11 cellular contexts compared by ENCODE assay signal in genomic region chr2:113105047-113105446, GRCh38. TPM values are rescaled to one million over a fixed set of nuclear protein-coding genes. Genes with fewer than 3 reads are reported as not detected.
DNase-seq lines count a peak whose midpoint lies in the region; ATAC-seq and TF ChIP-seq lines count a peak whose summit lies in the region.
"Had no signal": no experiment of that assay in that cellular context is flagged by ENCODE, and none has a peak within 500 bp of the region (broad histone marks: within the 10 kb centered on the region; RNA-seq: fewer than 3 reads in every experiment).

No MANE protein-coding gene starts in this region.

- CTCF ChIA-PET in HEK293 (lab: Yijun Ruan, JAX): interaction anchor here (1.5 to 1.9 kb wide), 2 partner anchors 25 to 94 kb away, joined by 4 to 5 read pairs; no protein-coding TSS in a partner anchor

- no peaks in the 10 kb centered on the region for H3K9me3 ChIP-seq in HEK293 (ENCODE audit: control insufficient read depth, insufficient read depth, low read depth, low read length)

- H3K4me3 ChIP-seq in HEK293 (ENCODE audit: low read depth, low read length): no peak overlapping the region

- ATAC-seq in GM21515 (IDR thresholded peaks at IDR 0.05; ENCODE audit: unreplicated experiment) (no peak), GM21717 (IDR thresholded peaks at IDR 0.05; ENCODE audit: unreplicated experiment) (no peak), GM18867 (IDR thresholded peaks at IDR 0.05; ENCODE audit: unreplicated experiment) (no peak)

- H3K4me1 ChIP-seq in HEK293 (ENCODE audit: control insufficient read depth, insufficient read depth, low read length): no peaks in the 10 kb centered on the region

- no peaks in the 10 kb centered on the region for H3K27me3 Mint-ChIP-seq in activated T-cell treated with anti-CD3 and anti-CD28 coated beads, Interleukin-2, amount 50 U/mL, for 24 hours

- no peak for TF ChIP-seq CTCF in HEK293 (tag by site-specific recombination; IDR thresholded peaks at IDR 0.05)

- H3K27ac Mint-ChIP-seq in activated T-cell treated with anti-CD3 and anti-CD28 coated beads, Interleukin-2, amount 50 U/mL, for 24 hours: peak overlapping the region; percentile 95
- H3K27ac Mint-ChIP-seq: CD4-positive, alpha-beta T cell had no signal

- peaks cover 15% of the 10 kb centered on the region for H3K9me3 Mint-ChIP-seq in activated T-cell treated with anti-CD3 and anti-CD28 coated beads, Interleukin-2, amount 50 U/mL, for 24 hours

- peak overlapping the region; percentile 32 for H3K4me3 Mint-ChIP-seq in activated T-cell treated with anti-CD3 and anti-CD28 coated beads, Interleukin-2, amount 50 U/mL, for 24 hours
- H3K4me3 Mint-ChIP-seq: CD4-positive, alpha-beta T cell had no signal

- DNase-seq in A172 (ENCODE audit: low spot score): peak; percentile 67
- DNase-seq in activated T-cell treated with anti-CD3 and anti-CD28 coated beads, Interleukin-2, amount 50 U/mL, for 24 hours: peak; percentile 35
- peak; percentile 16 for DNase-seq in fibroblast of the conjunctiva (ENCODE audit: low read depth)
- no peak for DNase-seq in SKM-1 treated with dmso at 0.1 percent for 144 hours (lab: John Stamatoyannopoulos, UW; ENCODE audit: unreplicated experiment)
- DNase-seq: CD4-positive, alpha-beta T cell; NCI-H2081; RPMI8226 had no signal

- H3K27ac ChIP-seq in HEK293 (ENCODE audit: extremely low read depth, low read depth, low read length): no peak overlapping the region

- peaks cover 8% of the 10 kb centered on the region for H3K36me3 Mint-ChIP-seq in activated T-cell treated with anti-CD3 and anti-CD28 coated beads, Interleukin-2, amount 50 U/mL, for 24 hours (ENCODE audit: low read depth)

- H3K36me3 ChIP-seq in HEK293 (ENCODE audit: control insufficient read depth in 2 of 2, insufficient read depth in 1 of 2, low read length in 2 of 2): no peaks in the 10 kb centered on the region

- POLR2A ChIA-PET in HEK293 (lab: Yijun Ruan, JAX): no interaction called here

- H3K4me1 Mint-ChIP-seq in activated T-cell treated with anti-CD3 and anti-CD28 coated beads, Interleukin-2, amount 50 U/mL, for 24 hours (ENCODE audit: low read depth): peaks cover 48% of the 10 kb centered on the region

TF ChIP-seq in HEK293, 187 proteins besides CTCF, POLR2A, EP300 and RAD21:
- no peak for TF ChIP-seq ZNF155 (tag by site-specific recombination; IDR thresholded peaks at IDR 0.05)
- peak; percentile 57; the same call in 1 of the 2 replicates for TF ChIP-seq ATF2 (tag by site-specific recombination; IDR thresholded peaks at IDR 0.05; ENCODE audit: low read depth)
- no peak for TF ChIP-seq ZNF692 (tag by site-specific recombination; IDR thresholded peaks at IDR 0.05)
- peak; percentile 76 for TF ChIP-seq ZBTB21 (tag by site-specific recombination; IDR thresholded peaks at IDR 0.05)
- peak; percentile 52; the same call in 1 of the 2 replicates for TF ChIP-seq ZNF664 (tag by site-specific recombination; IDR thresholded peaks at IDR 0.05)
- peak; percentile 82 for TF ChIP-seq ZNF629 (tag by site-specific recombination; IDR thresholded peaks at IDR 0.05)

RNA-seq across cellular contexts. Expression of gene IL1RN, which starts 22.4 kb away (rescaled TPM):
- total RNA-seq in A172 (2014; rRNA removed; shearing (Covaris generic)): 0.41 TPM in 1 of 2 replicates, not detected in the other

RNA-seq across cellular contexts. Expression of gene IL1F10, which starts 37.3 kb away (rescaled TPM):
- not detected in 2 replicates for total RNA-seq in A172 (2014; rRNA removed; shearing (Covaris generic))
- total RNA-seq: CD4-positive, alpha-beta T cell had no signal

RNA-seq across cellular contexts. Expression of gene IL36RN, which starts 46.0 kb away (rescaled TPM):
- not detected in 2 replicates for total RNA-seq in A172 (2014; rRNA removed; shearing (Covaris generic))
- total RNA-seq: CD4-positive, alpha-beta T cell had no signal

RNA-seq across cellular contexts. Expression of gene IL36B, which starts 52.4 kb away (rescaled TPM):
- 0.19 TPM in 1 of 2 replicates, not detected in the other for total RNA-seq in A172 (2014; rRNA removed; shearing (Covaris generic))
- total RNA-seq: CD4-positive, alpha-beta T cell had no signal
